In the genomic region with DNA sequence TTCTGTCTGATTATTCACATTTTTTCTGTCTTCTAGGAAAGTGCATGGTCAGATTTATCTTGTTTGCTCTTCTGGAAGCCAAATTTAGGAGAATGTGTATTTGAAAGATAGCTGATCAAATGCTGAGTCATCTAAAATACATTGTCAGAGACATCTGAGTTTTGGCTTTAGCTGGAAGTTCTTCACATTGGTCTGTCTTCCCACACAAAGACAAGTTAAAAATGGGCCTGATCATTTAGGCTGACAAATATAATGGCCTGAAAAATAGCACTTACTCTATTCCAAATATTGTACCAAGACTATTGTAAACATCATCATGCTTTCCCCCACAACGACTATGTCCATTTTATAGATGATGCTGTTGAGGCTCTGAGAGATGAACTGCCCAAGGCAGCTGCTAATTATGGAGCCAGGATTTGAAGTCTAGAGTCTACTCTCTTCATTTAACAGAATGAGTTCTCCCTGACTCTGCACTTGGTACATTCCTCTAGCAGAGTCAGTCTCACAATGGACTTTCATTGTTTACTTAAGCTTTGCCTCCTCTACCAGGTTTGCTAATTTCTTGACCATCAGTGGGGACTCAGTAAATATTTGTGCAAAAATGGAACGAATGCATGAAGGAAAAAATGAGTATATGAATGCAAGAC, we compare ENCODE assay signal across 1 cellular context.
TF ChIP-seq lines count a peak whose summit lies in the region.

No MANE protein-coding gene starts in this region.

TF ChIP-seq in HEK293, 187 proteins besides CTCF, POLR2A, EP300 and RAD21 (continued from another document):
- TF ChIP-seq, protein P1, sequence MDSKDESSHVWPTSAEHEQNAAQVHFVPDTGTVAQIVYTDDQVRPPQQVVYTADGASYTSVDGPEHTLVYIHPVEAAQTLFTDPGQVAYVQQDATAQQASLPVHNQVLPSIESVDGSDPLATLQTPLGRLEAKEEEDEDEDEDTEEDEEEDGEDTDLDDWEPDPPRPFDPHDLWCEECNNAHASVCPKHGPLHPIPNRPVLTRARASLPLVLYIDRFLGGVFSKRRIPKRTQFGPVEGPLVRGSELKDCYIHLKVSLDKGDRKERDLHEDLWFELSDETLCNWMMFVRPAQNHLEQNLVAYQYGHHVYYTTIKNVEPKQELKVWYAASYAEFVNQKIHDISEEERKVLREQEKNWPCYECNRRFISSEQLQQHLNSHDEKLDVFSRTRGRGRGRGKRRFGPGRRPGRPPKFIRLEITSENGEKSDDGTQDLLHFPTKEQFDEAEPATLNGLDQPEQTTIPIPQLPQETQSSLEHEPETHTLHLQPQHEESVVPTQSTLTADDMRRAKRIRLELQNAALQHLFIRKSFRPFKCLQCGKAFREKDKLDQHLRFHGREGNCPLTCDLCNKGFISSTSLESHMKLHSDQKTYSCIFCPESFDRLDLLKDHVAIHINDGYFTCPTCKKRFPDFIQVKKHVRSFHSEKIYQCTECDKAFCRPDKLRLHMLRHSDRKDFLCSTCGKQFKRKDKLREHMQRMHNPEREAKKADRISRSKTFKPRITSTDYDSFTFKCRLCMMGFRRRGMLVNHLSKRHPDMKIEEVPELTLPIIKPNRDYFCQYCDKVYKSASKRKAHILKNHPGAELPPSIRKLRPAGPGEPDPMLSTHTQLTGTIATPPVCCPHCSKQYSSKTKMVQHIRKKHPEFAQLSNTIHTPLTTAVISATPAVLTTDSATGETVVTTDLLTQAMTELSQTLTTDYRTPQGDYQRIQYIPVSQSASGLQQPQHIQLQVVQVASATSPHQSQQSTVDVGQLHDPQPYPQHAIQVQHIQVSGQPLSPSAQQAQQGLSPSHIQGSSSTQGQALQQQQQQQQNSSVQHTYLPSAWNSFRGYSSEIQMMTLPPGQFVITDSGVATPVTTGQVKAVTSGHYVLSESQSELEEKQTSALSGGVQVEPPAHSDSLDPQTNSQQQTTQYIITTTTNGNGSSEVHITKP (tag by site-specific recombination; IDR thresholded peaks at IDR 0.05), result peak; percentile 30; the same call in 1 of the 2 replicates
